In genomic region chr20:25552977-25553376, GRCh38 we compare ENCODE assay signal across 19 cellular contexts.
"Had no signal": no experiment of that assay in that cellular context is flagged by ENCODE, and none has a peak within 500 bp of the region (broad histone marks: within the 10 kb centered on the region; RNA-seq: fewer than 3 reads in every experiment).

No MANE protein-coding gene starts in this region.

- H3K9me3 Mint-ChIP-seq: nephron; stimulated activated memory B cell treated with anti-CD40 and anti-IgM and Interleukin-4, amounts not matched to agents 10 μg/mL and 1 μg/mL and 100 μg/mL, for 72 hours; stimulated activated naive CD8-positive, alpha-beta T cell treated with anti-CD3 and anti-CD28 coated beads, Interleukin-15, Interleukin-2, amounts not matched to agents 100 ng/mL and 50 ng/mL, for 24 hours had no signal

- H3K4me3 Mint-ChIP-seq: nephron; stimulated activated memory B cell treated with anti-CD40 and anti-IgM and Interleukin-4, amounts not matched to agents 10 μg/mL and 1 μg/mL and 100 μg/mL, for 72 hours; stimulated activated naive CD8-positive, alpha-beta T cell treated with anti-CD3 and anti-CD28 coated beads, Interleukin-15, Interleukin-2, amounts not matched to agents 100 ng/mL and 50 ng/mL, for 24 hours had no signal

- H3K4me3 ChIP-seq: coronary artery, heart left ventricle, spleen, testis, tibial nerve had no signal

- H3K27ac Mint-ChIP-seq: stimulated activated memory B cell treated with anti-CD40 and anti-IgM and Interleukin-4, amounts not matched to agents 10 μg/mL and 1 μg/mL and 100 μg/mL, for 72 hours; stimulated activated naive CD8-positive, alpha-beta T cell treated with anti-CD3 and anti-CD28 coated beads, Interleukin-15, Interleukin-2, amounts not matched to agents 100 ng/mL and 50 ng/mL, for 24 hours had no signal

- H3K27ac ChIP-seq: coronary artery, spleen, testis, tibial nerve had no signal

- ATAC-seq: stimulated activated memory B cell treated with anti-CD40 and anti-IgM and Interleukin-4, amounts not matched to agents 10 μg/mL and 1 μg/mL and 100 μg/mL, for 72 hours had no signal

- H3K27me3 ChIP-seq: spleen, testis, tibial nerve had no signal

- H3K36me3 ChIP-seq: heart left ventricle, spleen, tibial nerve had no signal

- H3K27me3 Mint-ChIP-seq: stimulated activated naive CD8-positive, alpha-beta T cell treated with anti-CD3 and anti-CD28 coated beads, Interleukin-15, Interleukin-2, amounts not matched to agents 100 ng/mL and 50 ng/mL, for 24 hours had no signal

- FAIRE-seq: frontal cortex had no signal

- H3K9me3 ChIP-seq: heart left ventricle, spleen, testis, tibial nerve had no signal

- H3K36me3 Mint-ChIP-seq: stimulated activated memory B cell treated with anti-CD40 and anti-IgM and Interleukin-4, amounts not matched to agents 10 μg/mL and 1 μg/mL and 100 μg/mL, for 72 hours had no signal

- DNase-seq: central memory CD4-positive, alpha-beta T cell; effector CD4-positive, alpha-beta T cell; heart left ventricle; islet precursor cell; mammary epithelial cell; midbrain; occipital lobe; right cardiac atrium; spleen; stimulated activated CD4-positive, alpha-beta T cell treated with anti-CD3 and anti-CD28 coated beads, Interleukin-15, amount 100 ng/mL, for 24 hours; stimulated activated CD4-positive, alpha-beta T cell treated with anti-CD3 and anti-CD28 coated beads, Interleukin-1b, Interleukin-23, amount 100 ng/mL, for 48 hours; stimulated activated CD4-positive, alpha-beta T cell treated with anti-CD3 and anti-CD28 coated beads, Interleukin-4, amount 100 ng/mL, for 24 hours had no signal
